ENCODE assay signal across 8 cellular contexts in the genomic region with DNA sequence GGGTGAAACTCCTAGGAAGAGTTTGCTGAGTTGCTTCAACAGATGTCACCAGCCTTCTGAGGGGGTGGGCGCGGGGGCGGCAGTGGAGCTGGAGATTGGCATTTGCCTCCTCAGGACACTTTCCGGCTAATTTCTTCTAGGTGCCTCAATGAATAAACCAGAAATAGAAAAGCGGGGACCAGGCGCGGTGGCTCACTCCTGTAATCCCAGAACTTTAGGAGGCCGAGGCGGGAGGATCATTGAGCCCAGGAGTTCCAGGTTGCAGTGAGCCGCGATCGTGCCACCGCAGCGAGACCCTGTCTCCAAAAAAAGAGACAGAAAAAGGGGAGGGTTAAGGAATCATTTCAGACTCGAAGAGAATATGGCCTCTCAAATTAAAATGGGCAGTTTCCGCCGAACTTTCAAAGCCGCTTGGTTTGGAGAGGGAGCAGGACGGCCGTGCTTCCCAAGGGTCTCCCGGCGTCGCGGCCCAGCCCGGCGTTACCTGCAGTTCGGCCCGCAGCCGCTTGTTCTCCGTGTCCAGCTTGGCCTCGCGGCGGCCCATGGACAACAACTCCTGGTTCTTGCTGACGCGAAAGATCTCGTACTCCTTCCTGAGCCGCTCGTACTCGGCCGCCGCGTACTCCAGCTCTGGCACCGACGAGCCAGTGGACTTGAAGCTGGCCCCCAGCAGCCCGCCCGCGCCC. TPM values are rescaled to one million over a fixed set of nuclear protein-coding genes. Genes with fewer than 3 reads are reported as not detected.
DNase-seq lines count a peak whose midpoint lies in the region; ATAC-seq and TF ChIP-seq lines count a peak whose summit lies in the region.

No MANE protein-coding gene starts in this region.

- H4K20me1 ChIP-seq in KMS-11 (ENCODE audit: insufficient read depth), result no peaks in the 10 kb centered on the region

- peak overlapping the region; percentile 82 for H3K4me2 ChIP-seq in KMS-11

- peaks cover 53% of the 10 kb centered on the region for H3K4me1 Mint-ChIP-seq in CD4-positive, alpha-beta T cell (ENCODE audit: low read depth)

- H3K36me3 ChIP-seq in KMS-11 (ENCODE audit: insufficient read depth), result no peaks in the 10 kb centered on the region
- no peaks in the 10 kb centered on the region for H3K36me3 ChIP-seq in ectodermal cell (ENCODE audit: control insufficient read depth, insufficient read depth, low read length)
- peaks cover under 1 to 3% of the 10 kb centered on the region in 2 donors for H3K36me3 ChIP-seq in stomach smooth muscle (ENCODE audit: control insufficient read depth in 2 of 2, insufficient read depth in 2 of 2, low read length in 2 of 2)

- peak overlapping the region; percentile 46 for H3K27ac ChIP-seq in CD4-positive, alpha-beta T cell (ENCODE audit: low read depth, low read length)
- peak overlapping the region; percentile 38; the same call in 1 of the 2 replicates for H3K27ac ChIP-seq in KMS-11
- peak overlapping the region; percentile 92 for H3K27ac ChIP-seq in ectodermal cell (ENCODE audit: insufficient read depth, low read depth, low read length, poor library complexity, severe bottlenecking)
- peak overlapping the region; percentile 89 for H3K27ac ChIP-seq in stomach smooth muscle (ENCODE audit: low read length)

- WGBS in ectodermal cell, 2 experiments, result 7% methylated on average over 47 of the region's 47 CpGs

- no peaks in the 10 kb centered on the region for H3K9me3 ChIP-seq in CD4-positive, alpha-beta T cell (ENCODE audit: control insufficient read depth, low read length)
- no peaks in the 10 kb centered on the region for H3K9me3 ChIP-seq in ectodermal cell (ENCODE audit: control insufficient read depth, low read length)
- H3K9me3 ChIP-seq in stomach smooth muscle (ENCODE audit: control insufficient read depth in 2 of 2, low read length in 2 of 2), result no peaks in the 10 kb centered on the region

- intact Hi-C loops in CD4-positive, alpha-beta T cell (cut with DNase I, micrococcal nuclease), result loop anchor here (2.0 to 10.0 kb wide), 10 partner anchors 305 to 1974 kb away; partner anchors contain the start of genes ANAPC13 (in 2 of the 2), CEP63 (in 2 of the 2), TOPBP1 (in 2 of the 2) and ATP2C1 (in 1 of the 2)

- peak overlapping the region; percentile 93 for H3K27ac Mint-ChIP-seq in CD4-positive, alpha-beta T cell

- peak overlapping the region; percentile 64 for H2AFZ ChIP-seq in KMS-11 (ENCODE audit: low read depth)

- H3K9ac ChIP-seq in KMS-11 (peak overlapping the region; percentile 66), stomach smooth muscle (ENCODE audit: low read length in 2 of 2) (peak overlapping the region; percentile 85 to 86)

- DNase-seq in CD4-positive, alpha-beta T cell, result peak in 1 of 10 experiments; percentile 8
- DNase-seq in T1000 (lab: John Stamatoyannopoulos, UW) (peak; percentile 60), medulla oblongata (ENCODE audit: extremely low spot score) (peak; percentile 51), NCI-H345 treated with DMSO at 0.1 percent for 48 hours (lab: John Stamatoyannopoulos, UW; ENCODE audit: unreplicated experiment) (no peak)

- CTCF ChIA-PET in CD4-positive, alpha-beta T cell (lab: Charles Lee), result interaction anchor here (0.5 kb wide), 1 partner anchor 1974 kb away, joined by 3 read pairs; no protein-coding TSS in a partner anchor

- no peaks in the 10 kb centered on the region for H3K79me2 ChIP-seq in KMS-11 (ENCODE audit: insufficient read depth, low read depth)

- H3K4me3 ChIP-seq in KMS-11 (IDR thresholded peaks at IDR 0.05; ENCODE audit: insufficient read depth, low read depth, low read length) (no peak overlapping the region), ectodermal cell (ENCODE audit: insufficient read depth, low read depth, low read length) (peak overlapping the region; percentile 88), stomach smooth muscle (ENCODE audit: low read length in 2 of 2) (peak overlapping the region; percentile 82 to 84)

- no peaks in the 10 kb centered on the region for H3K27me3 ChIP-seq in CD4-positive, alpha-beta T cell (ENCODE audit: control insufficient read depth, insufficient read depth, low read length)
- H3K27me3 ChIP-seq in KMS-11 (ENCODE audit: insufficient read depth, low read depth), result no peaks in the 10 kb centered on the region
- H3K27me3 ChIP-seq in ectodermal cell (ENCODE audit: control insufficient read depth, insufficient read depth, low read length, poor library complexity, severe bottlenecking), result no peaks in the 10 kb centered on the region
- no peaks in the 10 kb centered on the region for H3K27me3 ChIP-seq in stomach smooth muscle (ENCODE audit: control insufficient read depth in 1 of 2, insufficient read depth in 2 of 2, low read length in 2 of 2)

- H3K4me3 Mint-ChIP-seq in CD4-positive, alpha-beta T cell, result peak overlapping the region; percentile 96

- peak; percentile 7 for ATAC-seq in CD4-positive, alpha-beta T cell (ENCODE audit: poor library complexity)
- ATAC-seq in GM19328 (IDR thresholded peaks at IDR 0.05; ENCODE audit: unreplicated experiment), result peak; percentile 19

- H3K36me3 Mint-ChIP-seq in CD4-positive, alpha-beta T cell (ENCODE audit: low read depth), result peaks cover 42% of the 10 kb centered on the region

- H3K9me3 Mint-ChIP-seq in CD4-positive, alpha-beta T cell, result no peaks in the 10 kb centered on the region

- POLR2A ChIA-PET in CD4-positive, alpha-beta T cell (lab: Charles Lee), result interaction anchor here (0.9 to 3.4 kb wide), 6 partner anchors 39 to 1828 kb away, joined by 3 to 17 read pairs (median 4); partner anchors contain the start of genes ATP2C1, CDV3 and TOPBP1

- no peak for TF ChIP-seq CTCF in CD4-positive, alpha-beta T cell (IDR thresholded peaks at IDR 0.05)
- TF ChIP-seq CTCF in KMS-11 (conservative IDR thresholded peaks at IDR 0.05; ENCODE audit: low read depth, low read length), result no peak

- H3K4me1 ChIP-seq in KMS-11 (ENCODE audit: low read depth, poor library complexity, severe bottlenecking) (peaks cover 15% of the 10 kb centered on the region), ectodermal cell (ENCODE audit: control insufficient read depth, insufficient read depth, low read length) (peaks cover 7% of the 10 kb centered on the region), stomach smooth muscle (ENCODE audit: control insufficient read depth, insufficient read depth, low read length) (peaks cover 16% of the 10 kb centered on the region)

- H3K27me3 Mint-ChIP-seq in CD4-positive, alpha-beta T cell, result no peaks in the 10 kb centered on the region

RNA-seq across cellular contexts. Expression of gene NPHP3, which starts 0.6 kb away (rescaled TPM):
- 10 to 100 TPM; 25.5 to 27.4 TPM for total RNA-seq in CD4-positive, alpha-beta T cell
- polyA plus RNA-seq in ectodermal cell (2013, experiment 1 of 4), result 27.6 TPM
- polyA plus RNA-seq in ectodermal cell (2013, experiment 2 of 4), result 29.0 TPM
- 25.5 TPM for polyA plus RNA-seq in ectodermal cell (2013, experiment 3 of 4)
- polyA plus RNA-seq in ectodermal cell (2013, experiment 4 of 4), result 29.0 TPM

Comparison
In these comparisons a context has a peak if more than half of its experiments do, and no peak if none do; other contexts are left out.
1. H3K27ac ChIP-seq: peak in every context shown above with its lines; median percentile 92 in ectodermal cell; 89 in stomach smooth muscle; 46 in CD4-positive, alpha-beta T cell; 38 in KMS-11.